Comparison of ENCODE assay signal across 1 cellular context in genomic region chr10:62806246-62806645, GRCh38.
TF ChIP-seq lines count a peak whose summit lies in the region.

No MANE protein-coding gene starts in this region.

TF ChIP-seq in GM23338, 12 proteins besides CTCF, POLR2A, EP300 and RAD21 (continued from another document):
- no peak for TF ChIP-seq REST (IDR thresholded peaks at IDR 0.05; ENCODE audit: unreplicated experiment)
- TF ChIP-seq ZNF331 (CRISPR knock-in tag; IDR thresholded peaks at IDR 0.05; ENCODE audit: low read depth), result no peak
- TF ChIP-seq EZH2 (IDR thresholded peaks at IDR 0.05; ENCODE audit: low read depth, unreplicated experiment), result no peak
- TF ChIP-seq CREB1 (CRISPR knock-in tag; IDR thresholded peaks at IDR 0.05; ENCODE audit: low read depth), result no peak
- no peak for TF ChIP-seq NANOG (IDR thresholded peaks at IDR 0.05; ENCODE audit: borderline replicate concordance)
- no peak for TF ChIP-seq POLR2AphosphoS5 (IDR thresholded peaks at IDR 0.05; ENCODE audit: low read depth)
- TF ChIP-seq, protein P1, sequence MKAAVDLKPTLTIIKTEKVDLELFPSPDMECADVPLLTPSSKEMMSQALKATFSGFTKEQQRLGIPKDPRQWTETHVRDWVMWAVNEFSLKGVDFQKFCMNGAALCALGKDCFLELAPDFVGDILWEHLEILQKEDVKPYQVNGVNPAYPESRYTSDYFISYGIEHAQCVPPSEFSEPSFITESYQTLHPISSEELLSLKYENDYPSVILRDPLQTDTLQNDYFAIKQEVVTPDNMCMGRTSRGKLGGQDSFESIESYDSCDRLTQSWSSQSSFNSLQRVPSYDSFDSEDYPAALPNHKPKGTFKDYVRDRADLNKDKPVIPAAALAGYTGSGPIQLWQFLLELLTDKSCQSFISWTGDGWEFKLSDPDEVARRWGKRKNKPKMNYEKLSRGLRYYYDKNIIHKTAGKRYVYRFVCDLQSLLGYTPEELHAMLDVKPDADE (IDR thresholded peaks at IDR 0.05), result no peak
- TF ChIP-seq EZH2phosphoT487 (IDR thresholded peaks at IDR 0.05; ENCODE audit: unreplicated experiment), result no peak
